ENCODE assay signal across 31 cellular contexts in the genomic region with DNA sequence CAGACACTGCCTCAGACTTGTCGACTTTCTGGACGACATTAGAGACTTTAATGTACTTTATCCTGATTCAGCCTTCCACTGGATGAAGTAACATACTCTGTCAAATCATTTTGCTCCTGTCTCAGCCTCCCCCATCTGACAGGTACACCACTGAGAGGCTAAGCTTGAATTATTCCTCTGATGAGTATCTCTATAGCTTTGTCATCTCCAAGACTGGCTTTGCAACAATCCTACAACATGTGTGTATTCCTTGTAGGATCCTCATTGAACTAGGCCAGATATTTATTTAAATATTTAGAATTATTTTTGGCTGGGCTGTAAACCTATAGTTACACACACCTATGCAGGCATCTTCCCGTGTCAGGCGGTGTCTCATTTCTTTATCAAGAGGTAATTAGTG. TPM values are rescaled to one million over a fixed set of nuclear protein-coding genes. Genes with fewer than 3 reads are reported as not detected.
DNase-seq lines count a peak whose midpoint lies in the region; ATAC-seq and TF ChIP-seq lines count a peak whose summit lies in the region.
"Had no signal": no experiment of that assay in that cellular context is flagged by ENCODE, and none has a peak within 500 bp of the region (broad histone marks: within the 10 kb centered on the region; RNA-seq: fewer than 3 reads in every experiment).

No MANE protein-coding gene starts in this region.

- no peaks in the 10 kb centered on the region for H3K9me3 ChIP-seq in T-helper 17 cell (ENCODE audit: control insufficient read depth, low read length, poor library complexity, severe bottlenecking)
- H3K9me3 ChIP-seq: breast epithelium, neutrophil, prostate gland, right lobe of liver, spleen had no signal

- no peak for TF ChIP-seq POLR2A in erythroblast (IDR thresholded peaks at IDR 0.05; ENCODE audit: low read length)

- no peak for DNase-seq in activated T-cell treated with anti-CD3 and anti-CD28 coated beads, Interleukin-2, amount 50 U/mL, for 24 hours
- DNase-seq in activated T-cell treated with anti-CD3 and anti-CD28 coated beads, Interleukin-2, amount 50 U/mL, for 1 hour: no peak
- DNase-seq in T-helper 17 cell (no peak), erythroblast (lab: John Stamatoyannopoulos, UW) (peak; percentile 46 to 63), osteocyte (ENCODE audit: extremely low spot score, unreplicated experiment) (no peak), GM19238 (ENCODE audit: insufficient read length, low spot score) (no peak), activated gamma-delta T cell treated with Interleukin-2 at 50 U/mL for 16 hours (no peak), NOMO-1 treated with dmso at 0.1 percent for 144 hours (lab: John Stamatoyannopoulos, UW; ENCODE audit: unreplicated experiment) (no peak)
- DNase-seq: ACHN; activated CD8-positive, alpha-beta memory T cell treated with anti-CD3 and anti-CD28 coated beads for 24 hours; activated naive CD4-positive, alpha-beta T cell treated with Interleukin-2 at 50 U/mL for 16 hours; activated T-cell treated with anti-CD3 and anti-CD28 coated beads for 4 hours; amniotic stem cell; H9; hypothalamus; Karpas-422; left cardiac atrium; NCI-H1417; NCI-H2029; NCI-H510A treated with DMSO at 0.1 percent for 48 hours; RPMI8226; spleen had no signal

- peak overlapping the region; percentile 41 for H3K4me3 Mint-ChIP-seq in activated T-cell treated with anti-CD3 and anti-CD28 coated beads, Interleukin-2, amount 50 U/mL, for 24 hours
- H3K4me3 Mint-ChIP-seq in T-helper 17 cell: peak overlapping the region; percentile 86
- H3K4me3 Mint-ChIP-seq in osteocyte (ENCODE audit: unreplicated experiment): peak overlapping the region; percentile 71

- peaks cover 9% of the 10 kb centered on the region for H3K4me1 Mint-ChIP-seq in activated T-cell treated with anti-CD3 and anti-CD28 coated beads, Interleukin-2, amount 50 U/mL, for 24 hours (ENCODE audit: low read depth)
- peaks cover 11% of the 10 kb centered on the region for H3K4me1 Mint-ChIP-seq in T-helper 17 cell
- H3K4me1 Mint-ChIP-seq in osteocyte (ENCODE audit: unreplicated experiment): peaks cover 9% of the 10 kb centered on the region

- peaks cover 53% of the 10 kb centered on the region for H3K27me3 Mint-ChIP-seq in activated T-cell treated with anti-CD3 and anti-CD28 coated beads, Interleukin-2, amount 50 U/mL, for 24 hours
- peaks cover 67% of the 10 kb centered on the region for H3K27me3 Mint-ChIP-seq in T-helper 17 cell
- no peaks in the 10 kb centered on the region for H3K27me3 Mint-ChIP-seq in osteocyte (ENCODE audit: unreplicated experiment)

- no peaks in the 10 kb centered on the region for H3K36me3 Mint-ChIP-seq in activated T-cell treated with anti-CD3 and anti-CD28 coated beads, Interleukin-2, amount 50 U/mL, for 24 hours (ENCODE audit: low read depth)
- H3K36me3 Mint-ChIP-seq in T-helper 17 cell (ENCODE audit: low read depth) (peaks cover 6% of the 10 kb centered on the region), osteocyte (ENCODE audit: unreplicated experiment) (no peaks in the 10 kb centered on the region)

- H3K9me3 Mint-ChIP-seq in activated T-cell treated with anti-CD3 and anti-CD28 coated beads, Interleukin-2, amount 50 U/mL, for 24 hours: no peaks in the 10 kb centered on the region
- H3K9me3 Mint-ChIP-seq in osteocyte (ENCODE audit: unreplicated experiment): peaks cover 9% of the 10 kb centered on the region

- TF ChIP-seq CTCF in osteocyte (IDR thresholded peaks at IDR 0.05): no peak

- no peak for ATAC-seq in T-helper 17 cell
- ATAC-seq: left cardiac atrium had no signal

- no peak overlapping the region for H3K27ac Mint-ChIP-seq in activated T-cell treated with anti-CD3 and anti-CD28 coated beads, Interleukin-2, amount 50 U/mL, for 24 hours
- H3K27ac Mint-ChIP-seq in T-helper 17 cell: no peak overlapping the region
- no peak overlapping the region for H3K27ac Mint-ChIP-seq in osteocyte (ENCODE audit: unreplicated experiment)
- H3K27ac Mint-ChIP-seq: H9 had no signal

RNA-seq across cellular contexts. Expression of a gene that starts 1.1 kb away (rescaled TPM):
- total RNA-seq in T-helper 17 cell: 10 to 100 TPM in 1 of 2 donors, 1 to 10 TPM in 1; 1.2 to 44.2 TPM
- total RNA-seq in osteocyte: 1.2 and 1.5 TPM in 2 replicates
- total RNA-seq: G401, SJSA1 had no signal

RNA-seq across cellular contexts. Expression of a gene that starts 14.2 kb away (rescaled TPM):
- total RNA-seq in T-helper 17 cell (1 to 10 TPM in 1 of 2 donors, not detected in 1; 1.3 TPM), osteocyte (not detected in 2 replicates)
- total RNA-seq: breast epithelium, G401, H9, left cardiac atrium, lung microvascular endothelial cell, mucosa of gallbladder, prostate gland, right lobe of liver, SJSA1, spleen, tibial nerve had no signal

RNA-seq across cellular contexts. Expression of a gene that starts 32.0 kb away (rescaled TPM):
- total RNA-seq in T-helper 17 cell: not detected
- not detected in 2 replicates for total RNA-seq in osteocyte
- total RNA-seq: breast epithelium, G401, left cardiac atrium, lung microvascular endothelial cell, mucosa of gallbladder, prostate gland, right lobe of liver, SJSA1, spleen, tibial nerve had no signal

RNA-seq across cellular contexts. Expression of a gene that starts 39.5 kb away (rescaled TPM):
- 1 to 10 TPM in 1 of 2 donors, under 1 TPM in 1; 0.72 to 6.6 TPM for total RNA-seq in T-helper 17 cell
- total RNA-seq in osteocyte: 0.52 and 0.75 TPM in 2 replicates
- total RNA-seq: G401, H9, lung microvascular endothelial cell, SJSA1 had no signal

Comparison
In these comparisons a context has a peak if more than half of its experiments do, and no peak if none do; other contexts are left out.
1. DNase-seq: peak in erythroblast (2 of 2); none in activated T-cell treated with anti-CD3 and anti-CD28 coated beads, Interleukin-2, amount 50 U/mL, for 24 hours (single experiment), activated T-cell treated with anti-CD3 and anti-CD28 coated beads, Interleukin-2, amount 50 U/mL, for 1 hour (single experiment), T-helper 17 cell (0 of 3), osteocyte (single experiment), GM19238 (single experiment), activated gamma-delta T cell treated with Interleukin-2 at 50 U/mL for 16 hours (single experiment) and NOMO-1 treated with dmso at 0.1 percent for 144 hours (single experiment).
2. Peak in every context shown above with its lines, with median percentiles within 50 percentile points of each other: H3K4me3 Mint-ChIP-seq.